Comparison of ENCODE assay signal across 8 cellular contexts in genomic region chr11:64850979-64851567, GRCh38. TPM values are rescaled to one million over a fixed set of nuclear protein-coding genes. Genes with fewer than 3 reads are reported as not detected.
A peak's percentile ranks its signal among the peaks of the same experiment; 100 is the strongest.
DNase-seq lines count a peak whose midpoint lies in the region; ATAC-seq and FAIRE-seq lines count a peak whose summit lies in the region.

No MANE protein-coding gene starts in this region.

- H3K9me3 ChIP-seq in muscle layer of duodenum (ENCODE audit: control insufficient read depth in 1 of 2, low read length in 2 of 2): no peaks in the 10 kb centered on the region

- FAIRE-seq in HTR-8/SVneo (lab: Jason Lieb, UNC): no peak

- no peaks in the 10 kb centered on the region for H3K27me3 Mint-ChIP-seq in activated T-cell treated with anti-CD3 and anti-CD28 coated beads, Interleukin-2, amount 50 U/mL, for 4 hours (ENCODE audit: low read depth)

- H3K9me3 Mint-ChIP-seq in activated T-cell treated with anti-CD3 and anti-CD28 coated beads, Interleukin-2, amount 50 U/mL, for 4 hours: no peaks in the 10 kb centered on the region

- H3K36me3 ChIP-seq in muscle layer of duodenum (ENCODE audit: control insufficient read depth in 1 of 2, insufficient read depth in 2 of 2, low read length in 2 of 2): peaks cover 0 to 23% of the 10 kb centered on the region in 2 donors

- peaks cover 12% of the 10 kb centered on the region for H3K36me3 Mint-ChIP-seq in activated T-cell treated with anti-CD3 and anti-CD28 coated beads, Interleukin-2, amount 50 U/mL, for 4 hours (ENCODE audit: insufficient read depth)

- H3K27me3 ChIP-seq in muscle layer of duodenum (ENCODE audit: low read depth, low read length): no peaks in the 10 kb centered on the region

- H3K27ac ChIP-seq in muscle layer of duodenum (ENCODE audit: low read length): peak overlapping the region; percentile 34

- peaks cover 26 to 44% of the 10 kb centered on the region in 2 donors for H3K4me1 ChIP-seq in muscle layer of duodenum (ENCODE audit: control insufficient read depth in 1 of 2, insufficient read depth in 2 of 2, low read length in 2 of 2)

- ATAC-seq in GM19397 (IDR thresholded peaks at IDR 0.05; ENCODE audit: unreplicated experiment) (peak; percentile 66), HG03342 (IDR thresholded peaks at IDR 0.05; ENCODE audit: unreplicated experiment) (peak; percentile 54)
- ATAC-seq in activated T-cell treated with anti-CD3 and anti-CD28 coated beads, Interleukin-2, amount 50 U/mL, for 4 hours: peak; percentile 52 to 65

- H3K4me3 Mint-ChIP-seq in activated T-cell treated with anti-CD3 and anti-CD28 coated beads, Interleukin-2, amount 50 U/mL, for 4 hours: peak overlapping the region; percentile 33

- peaks cover 84% of the 10 kb centered on the region for H3K4me1 Mint-ChIP-seq in activated T-cell treated with anti-CD3 and anti-CD28 coated beads, Interleukin-2, amount 50 U/mL, for 4 hours (ENCODE audit: low read depth)

- no peak overlapping the region for H3K4me3 ChIP-seq in muscle layer of duodenum (ENCODE audit: low read depth in 1 of 2, low read length in 2 of 2)

- DNase-seq in GM03348 (ENCODE audit: low spot score) (peak; percentile 39), HTR-8/SVneo (ENCODE audit: insufficient read length, low spot score) (no peak), hypothalamus (lab: John Stamatoyannopoulos, UW) (no peak), foreskin melanocyte (no peak)
- DNase-seq in activated T-cell treated with anti-CD3 and anti-CD28 coated beads, Interleukin-2, amount 50 U/mL, for 4 hours: peak; percentile 45

RNA-seq across cellular contexts. Expression of gene CDC42BPG, which starts 6.6 kb away (rescaled TPM):
- total RNA-seq in activated T-cell treated with anti-CD3 and anti-CD28 coated beads, Interleukin-2, amount 50 U/mL, for 4 hours: under 1 TPM; 0.13 to 0.33 (median 0.18) TPM

RNA-seq across cellular contexts. Expression of gene EHD1, which starts 27.3 kb away (rescaled TPM):
- 100 to 1,000 TPM in 2 of 3 donors, 10 to 100 TPM in 1; 86.3 to 121 (median 108) TPM for total RNA-seq in activated T-cell treated with anti-CD3 and anti-CD28 coated beads, Interleukin-2, amount 50 U/mL, for 4 hours

RNA-seq across cellular contexts. Expression of gene MEN1, which starts 40.7 kb away (rescaled TPM):
- total RNA-seq in activated T-cell treated with anti-CD3 and anti-CD28 coated beads, Interleukin-2, amount 50 U/mL, for 4 hours: 10 to 100 TPM; 50.7 to 61.2 (median 53.6) TPM

RNA-seq across cellular contexts. Expression of gene MAP4K2, which starts 48.1 kb away (rescaled TPM):
- total RNA-seq in activated T-cell treated with anti-CD3 and anti-CD28 coated beads, Interleukin-2, amount 50 U/mL, for 4 hours: 10 to 100 TPM; 42.2 to 51.5 (median 43.7) TPM

Comparison
In these comparisons a context has a peak if more than half of its experiments do, and no peak if none do; other contexts are left out.
1. DNase-seq: peak in GM03348 (single experiment) and activated T-cell treated with anti-CD3 and anti-CD28 coated beads, Interleukin-2, amount 50 U/mL, for 4 hours (single experiment); none in HTR-8/SVneo (single experiment), hypothalamus (0 of 51) and foreskin melanocyte (single experiment).
2. Peak in every context shown above with its lines, with median percentiles within 50 percentile points of each other: ATAC-seq.